17 cellular contexts compared by ENCODE assay signal in the genomic region with DNA sequence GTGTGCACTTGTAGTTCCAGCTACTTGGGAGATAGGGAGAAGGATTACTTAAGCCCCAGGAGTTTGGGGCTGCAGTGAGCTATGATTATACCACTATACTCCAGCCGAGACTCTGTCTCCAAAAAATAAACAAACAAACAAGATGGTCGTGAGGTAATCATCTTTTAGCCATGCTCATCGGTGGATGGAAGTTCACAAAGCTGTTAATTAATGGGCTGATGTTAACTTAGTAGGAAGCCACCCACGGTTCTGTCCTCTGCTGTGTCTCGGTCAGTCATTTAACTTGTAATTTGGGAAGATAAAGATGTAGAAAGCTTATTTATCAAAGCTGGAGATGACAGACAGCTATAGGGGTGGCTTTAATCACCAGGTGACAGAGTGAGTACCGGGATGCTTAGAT.
DNase-seq lines count a peak whose midpoint lies in the region; ATAC-seq and TF ChIP-seq lines count a peak whose summit lies in the region.
"Had no signal": no experiment of that assay in that cellular context is flagged by ENCODE, and none has a peak within 500 bp of the region (broad histone marks: within the 10 kb centered on the region; RNA-seq: fewer than 3 reads in every experiment).

No MANE protein-coding gene starts in this region.

- peaks cover 45% of the 10 kb centered on the region for H3K36me3 ChIP-seq in CD4-positive, CD25-positive, alpha-beta regulatory T cell (ENCODE audit: control insufficient read depth, insufficient read depth, low read length)
- H3K36me3 ChIP-seq: BE2C, HAP-1 had no signal

- no peaks in the 10 kb centered on the region for H3K4me1 ChIP-seq in CD4-positive, CD25-positive, alpha-beta regulatory T cell (ENCODE audit: control insufficient read depth, insufficient read depth, low read length, poor library complexity, severe bottlenecking)
- H3K4me1 ChIP-seq: BE2C, HAP-1 had no signal

- no peak for DNase-seq in activated naive CD4-positive, alpha-beta T cell treated with anti-CD3 and anti-CD28 coated beads for 36 hours
- no peak for DNase-seq in activated naive CD4-positive, alpha-beta T cell treated with anti-CD3 and anti-CD28 coated beads, Interleukin-2, amount 50 U/mL, for 16 hours
- no peak for DNase-seq in CD4-positive, CD25-positive, alpha-beta regulatory T cell
- DNase-seq in CD4-positive, alpha-beta T cell = no peak
- DNase-seq: ACHN; BE2C; C1 segment of cervical spinal cord; Calu3; CD4-positive, alpha-beta memory T cell; DMS79 treated with DMSO at 0.1 percent for 48 hours; GF-D8; GM23248 had no signal

- H3K27me3 ChIP-seq in CD4-positive, CD25-positive, alpha-beta regulatory T cell (ENCODE audit: control insufficient read depth, insufficient read depth, low read length) = no peaks in the 10 kb centered on the region
- no peaks in the 10 kb centered on the region for H3K27me3 ChIP-seq in CD4-positive, alpha-beta T cell (ENCODE audit: control insufficient read depth, insufficient read depth, low read length)
- H3K27me3 ChIP-seq: BE2C had no signal

- H3K9me3 Mint-ChIP-seq in activated naive CD4-positive, alpha-beta T cell treated with anti-CD3 and anti-CD28 coated beads for 36 hours = no peaks in the 10 kb centered on the region
- H3K9me3 Mint-ChIP-seq in CD4-positive, CD25-positive, alpha-beta regulatory T cell = no peaks in the 10 kb centered on the region
- no peaks in the 10 kb centered on the region for H3K9me3 Mint-ChIP-seq in CD4-positive, alpha-beta T cell
- H3K9me3 Mint-ChIP-seq in activated T-helper 17 cell treated with anti-CD3 and anti-CD28 coated beads, Interleukin-2, amount 50 U/mL, for 72 hours = no peaks in the 10 kb centered on the region

- intact Hi-C loops in activated naive CD4-positive, alpha-beta T cell treated with anti-CD3 and anti-CD28 coated beads for 36 hours (cut with micrococcal nuclease) = no loop called here
- intact Hi-C loops in CD4-positive, alpha-beta T cell (cut with DNase I, micrococcal nuclease) = no loop called here

- no peak overlapping the region for H3K27ac ChIP-seq in CD4-positive, CD25-positive, alpha-beta regulatory T cell (ENCODE audit: insufficient read depth, low read length, poor library complexity, severe bottlenecking)
- no peak overlapping the region for H3K27ac ChIP-seq in CD4-positive, alpha-beta T cell (ENCODE audit: low read depth, low read length)
- H3K27ac ChIP-seq: GM23248, HL-60 had no signal

- no peak for ATAC-seq in CD4-positive, CD25-positive, alpha-beta regulatory T cell (ENCODE audit: low read depth in 2 of 2)
- no peak for ATAC-seq in CD4-positive, alpha-beta T cell (ENCODE audit: poor library complexity)
- no peak for ATAC-seq in activated T-helper 17 cell treated with anti-CD3 and anti-CD28 coated beads, Interleukin-2, amount 50 U/mL, for 72 hours (replicated peaks)
- no peak for ATAC-seq in HG03565 (IDR thresholded peaks at IDR 0.05; ENCODE audit: unreplicated experiment)
- ATAC-seq in GM21576 (IDR thresholded peaks at IDR 0.05; ENCODE audit: unreplicated experiment) = no peak

- H3K27ac Mint-ChIP-seq in activated naive CD4-positive, alpha-beta T cell treated with anti-CD3 and anti-CD28 coated beads for 36 hours = peak overlapping the region; percentile 46
- peak overlapping the region in 2 of 3 donors; percentile 53 to 56 for H3K27ac Mint-ChIP-seq in CD4-positive, CD25-positive, alpha-beta regulatory T cell
- peak overlapping the region; percentile 44 for H3K27ac Mint-ChIP-seq in CD4-positive, alpha-beta T cell
- H3K27ac Mint-ChIP-seq in activated T-helper 17 cell treated with anti-CD3 and anti-CD28 coated beads, Interleukin-2, amount 50 U/mL, for 72 hours = peak overlapping the region; percentile 67

- TF ChIP-seq CTCF in CD4-positive, alpha-beta T cell (IDR thresholded peaks at IDR 0.05) = no peak

- no peaks in the 10 kb centered on the region for H3K9me3 ChIP-seq in CD4-positive, CD25-positive, alpha-beta regulatory T cell (ENCODE audit: control insufficient read depth in 2 of 2, low read length in 2 of 2)
- no peaks in the 10 kb centered on the region for H3K9me3 ChIP-seq in CD4-positive, alpha-beta T cell (ENCODE audit: control insufficient read depth, low read length)
- H3K9me3 ChIP-seq: BE2C, HAP-1 had no signal

- POLR2A ChIA-PET in CD4-positive, alpha-beta T cell (lab: Charles Lee) = interaction anchor here (0.8 to 2.1 kb wide), 2 partner anchors 10 to 59 kb away, joined by 3 to 4 read pairs; no protein-coding TSS in a partner anchor

- CTCF ChIA-PET in activated naive CD4-positive, alpha-beta T cell treated with anti-CD3 and anti-CD28 coated beads for 36 hours (lab: Charles Lee) = no interaction called here
- CTCF ChIA-PET in CD4-positive, alpha-beta T cell (lab: Charles Lee) = no interaction called here

- H3K4me3 ChIP-seq in CD4-positive, CD25-positive, alpha-beta regulatory T cell (ENCODE audit: low read depth, low read length) = no peak overlapping the region
- H3K4me3 ChIP-seq: GM23248, HAP-1 had no signal

- peaks cover 23% of the 10 kb centered on the region for H3K4me1 Mint-ChIP-seq in activated naive CD4-positive, alpha-beta T cell treated with anti-CD3 and anti-CD28 coated beads for 36 hours (ENCODE audit: low read depth)
- H3K4me1 Mint-ChIP-seq in CD4-positive, CD25-positive, alpha-beta regulatory T cell = peaks cover 5 to 51% (median 22%) of the 10 kb centered on the region in 4 donors
- peaks cover 23% of the 10 kb centered on the region for H3K4me1 Mint-ChIP-seq in CD4-positive, alpha-beta T cell (ENCODE audit: low read depth)
- peaks cover 26% of the 10 kb centered on the region for H3K4me1 Mint-ChIP-seq in activated T-helper 17 cell treated with anti-CD3 and anti-CD28 coated beads, Interleukin-2, amount 50 U/mL, for 72 hours

- no peaks in the 10 kb centered on the region for H3K27me3 Mint-ChIP-seq in activated naive CD4-positive, alpha-beta T cell treated with anti-CD3 and anti-CD28 coated beads for 36 hours (ENCODE audit: low read depth)
- H3K27me3 Mint-ChIP-seq in CD4-positive, CD25-positive, alpha-beta regulatory T cell = no peaks in the 10 kb centered on the region
- no peaks in the 10 kb centered on the region for H3K27me3 Mint-ChIP-seq in CD4-positive, alpha-beta T cell
- H3K27me3 Mint-ChIP-seq in activated T-helper 17 cell treated with anti-CD3 and anti-CD28 coated beads, Interleukin-2, amount 50 U/mL, for 72 hours = no peaks in the 10 kb centered on the region
- H3K27me3 Mint-ChIP-seq: CD4-positive, alpha-beta memory T cell had no signal

- peaks cover 9% of the 10 kb centered on the region for H3K36me3 Mint-ChIP-seq in activated naive CD4-positive, alpha-beta T cell treated with anti-CD3 and anti-CD28 coated beads for 36 hours (ENCODE audit: low read depth)
- peaks cover 29% of the 10 kb centered on the region for H3K36me3 Mint-ChIP-seq in CD4-positive, CD25-positive, alpha-beta regulatory T cell
- peaks cover 55% of the 10 kb centered on the region for H3K36me3 Mint-ChIP-seq in CD4-positive, alpha-beta T cell (ENCODE audit: low read depth)
- H3K36me3 Mint-ChIP-seq in activated T-helper 17 cell treated with anti-CD3 and anti-CD28 coated beads, Interleukin-2, amount 50 U/mL, for 72 hours (ENCODE audit: low read depth) = peaks cover 61% of the 10 kb centered on the region

- H3K4me3 Mint-ChIP-seq in activated naive CD4-positive, alpha-beta T cell treated with anti-CD3 and anti-CD28 coated beads for 36 hours = no peak overlapping the region
- no peak overlapping the region for H3K4me3 Mint-ChIP-seq in CD4-positive, CD25-positive, alpha-beta regulatory T cell
- no peak overlapping the region for H3K4me3 Mint-ChIP-seq in CD4-positive, alpha-beta T cell
- H3K4me3 Mint-ChIP-seq in activated T-helper 17 cell treated with anti-CD3 and anti-CD28 coated beads, Interleukin-2, amount 50 U/mL, for 72 hours = no peak overlapping the region
- H3K4me3 Mint-ChIP-seq: CD4-positive, alpha-beta memory T cell had no signal
